29 cellular contexts compared by ENCODE assay signal in the genomic region with DNA sequence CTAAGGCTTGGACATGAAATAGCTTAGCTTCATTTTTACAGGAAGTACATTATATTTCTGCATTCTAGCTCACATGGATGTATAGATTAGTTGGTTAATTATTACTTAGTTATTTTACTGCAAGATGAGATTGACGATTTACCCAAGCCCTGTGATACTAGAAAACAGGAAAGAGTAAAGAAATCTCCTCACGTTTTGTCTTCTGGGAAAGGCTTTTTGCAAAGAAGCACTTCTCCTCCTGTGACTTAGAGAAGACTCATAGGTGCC.
"Had no signal": no experiment of that assay in that cellular context is flagged by ENCODE, and none has a peak within 500 bp of the region (broad histone marks: within the 10 kb centered on the region; RNA-seq: fewer than 3 reads in every experiment).

No MANE protein-coding gene starts in this region.

- H3K27me3 Mint-ChIP-seq: activated CD4-positive, alpha-beta T cell treated with anti-CD3 and anti-CD28 coated beads, Interleukin-2, amount 10 ng/mL, durations not matched to agents 24 days and 14 days; activated naive CD4-positive, alpha-beta T cell treated with anti-CD3 and anti-CD28 coated beads, Interleukin-2, amount 50 U/mL, for 24 hours; activated naive CD8-positive, alpha-beta T cell treated with anti-CD3 and anti-CD28 coated beads, Interleukin-2, amount 50 U/mL, for 24 hours; naive thymus-derived CD4-positive, alpha-beta T cell had no signal

- H3K27ac Mint-ChIP-seq: activated naive CD4-positive, alpha-beta T cell treated with anti-CD3 and anti-CD28 coated beads, Interleukin-2, amount 50 U/mL, for 24 hours; activated naive CD8-positive, alpha-beta T cell treated with anti-CD3 and anti-CD28 coated beads, Interleukin-2, amount 50 U/mL, for 24 hours; naive thymus-derived CD4-positive, alpha-beta T cell; neural progenitor cell had no signal

- H3K27ac ChIP-seq: epithelial cell of prostate, esophagus squamous epithelium, left ventricle myocardium inferior, neural progenitor cell, parathyroid adenoma, psoas muscle, sigmoid colon, thoracic aorta, upper lobe of left lung, vagina, VCaP had no signal

- H3K4me1 Mint-ChIP-seq: activated naive CD4-positive, alpha-beta T cell treated with anti-CD3 and anti-CD28 coated beads, Interleukin-2, amount 50 U/mL, for 24 hours; neural progenitor cell had no signal

- DNase-seq: activated CD8-positive, alpha-beta memory T cell treated with anti-CD3 and anti-CD28 coated beads, Interleukin-2, amount 50 U/mL, for 4 hours; activated gamma-delta T cell treated with Interleukin-2 at 50 U/mL for 16 hours; activated naive CD8-positive, alpha-beta T cell treated with anti-CD3 and anti-CD28 coated beads, Interleukin-2, amount 50 U/mL, for 24 hours; activated T-cell treated with anti-CD3 and anti-CD28 coated beads, Interleukin-2, amount 50 U/mL, for 1 hour; amygdala; caudate nucleus; effector CD8-positive, alpha-beta T cell; esophagus squamous epithelium; left ventricle myocardium inferior; naive thymus-derived CD4-positive, alpha-beta T cell; occipital lobe; psoas muscle; sigmoid colon; stimulated activated naive CD4-positive, alpha-beta T cell treated with Interleukin-2 at 50 U/mL for 16 hours; upper lobe of left lung had no signal

- FAIRE-seq: endometrium, islet of Langerhans had no signal

- H3K9me3 ChIP-seq: esophagus squamous epithelium, left ventricle myocardium inferior, psoas muscle, sigmoid colon, thoracic aorta, upper lobe of left lung, vagina had no signal

- H3K27me3 ChIP-seq: neural progenitor cell, sigmoid colon, upper lobe of left lung, vagina had no signal

- ATAC-seq: naive thymus-derived CD4-positive, alpha-beta T cell; psoas muscle had no signal

- H3K36me3 Mint-ChIP-seq: activated CD4-positive, alpha-beta memory T cell treated with anti-CD3 and anti-CD28 coated beads for 36 hours; activated naive CD4-positive, alpha-beta T cell treated with anti-CD3 and anti-CD28 coated beads, Interleukin-2, amount 50 U/mL, for 24 hours; neural progenitor cell had no signal

- H3K4me3 Mint-ChIP-seq: activated CD4-positive, alpha-beta memory T cell treated with anti-CD3 and anti-CD28 coated beads for 36 hours; activated CD4-positive, alpha-beta T cell treated with anti-CD3 and anti-CD28 coated beads, Interleukin-2, amount 10 ng/mL, durations not matched to agents 24 days and 14 days; activated naive CD4-positive, alpha-beta T cell treated with anti-CD3 and anti-CD28 coated beads, Interleukin-2, amount 50 U/mL, for 24 hours; activated naive CD8-positive, alpha-beta T cell treated with anti-CD3 and anti-CD28 coated beads, Interleukin-2, amount 50 U/mL, for 24 hours; activated T-helper 1 cell treated with anti-CD3 and anti-CD28 coated beads, Interleukin-12 subunit alpha, Interleukin-12 subunit beta, Interleukin-2, Interleukin-4 antibody, amounts not matched to agents 30 ng/mL and 10 ng/mL and 1 ng/mL, durations not matched to agents 14 hours and 24 hours and 36 hours; naive thymus-derived CD4-positive, alpha-beta T cell; neural progenitor cell had no signal

- H3K4me2 ChIP-seq: neural progenitor cell, smooth muscle cell had no signal

- H3K36me3 ChIP-seq: esophagus squamous epithelium, left ventricle myocardium inferior, neural progenitor cell, sigmoid colon, thoracic aorta, upper lobe of left lung, vagina had no signal

- H3K4me1 ChIP-seq: esophagus squamous epithelium, left ventricle myocardium inferior, neural progenitor cell, parathyroid adenoma, psoas muscle, upper lobe of left lung, vagina had no signal

- H3K9me3 Mint-ChIP-seq: activated CD4-positive, alpha-beta memory T cell treated with anti-CD3 and anti-CD28 coated beads for 36 hours; activated naive CD4-positive, alpha-beta T cell treated with anti-CD3 and anti-CD28 coated beads, Interleukin-2, amount 50 U/mL, for 24 hours; activated naive CD8-positive, alpha-beta T cell treated with anti-CD3 and anti-CD28 coated beads, Interleukin-2, amount 50 U/mL, for 24 hours; activated T-helper 1 cell treated with anti-CD3 and anti-CD28 coated beads, Interleukin-12 subunit alpha, Interleukin-12 subunit beta, Interleukin-2, Interleukin-4 antibody, amounts not matched to agents 30 ng/mL and 10 ng/mL and 1 ng/mL, durations not matched to agents 14 hours and 24 hours and 36 hours had no signal

- H3K4me3 ChIP-seq: esophagus squamous epithelium, left ventricle myocardium inferior, lung, neural progenitor cell, psoas muscle, sigmoid colon, smooth muscle cell, thoracic aorta, upper lobe of left lung, vagina had no signal
